ENCODE assay signal across 7 cellular contexts in the genomic region with DNA sequence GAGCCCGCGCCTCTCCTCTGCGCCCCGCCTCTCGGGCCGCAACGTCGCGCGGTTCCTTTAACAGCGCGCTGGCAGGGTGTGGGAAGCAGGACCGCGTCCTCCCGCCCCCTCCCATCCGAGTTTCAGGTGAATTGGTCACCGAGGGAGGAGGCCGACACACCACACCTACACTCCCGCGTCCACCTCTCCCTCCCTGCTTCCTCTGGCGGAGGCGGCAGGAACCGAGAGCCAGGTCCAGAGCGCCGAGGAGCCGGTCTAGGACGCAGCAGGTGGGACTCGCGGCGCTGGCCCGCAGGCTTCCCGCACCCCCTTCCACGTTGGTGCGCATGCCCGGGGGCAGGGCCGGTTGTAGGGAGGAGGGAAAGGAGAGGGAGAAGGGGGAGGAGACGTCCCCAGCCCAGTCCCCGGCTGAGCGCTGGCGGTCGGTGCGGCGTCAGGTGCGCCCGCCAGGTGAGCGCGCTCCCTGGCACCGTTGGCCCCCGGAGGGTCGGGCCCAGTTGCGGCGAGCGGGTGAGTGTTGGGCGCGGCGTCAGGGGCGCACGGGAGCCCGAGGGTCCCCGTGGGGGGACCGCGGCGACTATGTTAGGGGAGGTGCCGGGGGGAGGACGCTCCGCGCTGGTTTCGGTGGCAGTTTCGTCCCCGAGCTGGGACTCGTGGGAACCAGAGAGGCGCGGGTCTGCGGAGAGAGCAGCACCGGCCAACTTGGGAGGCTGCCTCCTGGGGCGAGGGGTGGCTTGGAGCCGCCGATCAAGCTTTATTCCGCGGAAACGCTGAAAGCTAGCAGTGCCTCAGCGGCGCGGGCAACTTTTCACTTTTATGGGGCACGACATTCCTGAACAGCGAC. TPM values are rescaled to one million over a fixed set of nuclear protein-coding genes. Genes with fewer than 3 reads are reported as not detected.
DNase-seq lines count a peak whose midpoint lies in the region; ATAC-seq and TF ChIP-seq lines count a peak whose summit lies in the region.

A gene with protein sequence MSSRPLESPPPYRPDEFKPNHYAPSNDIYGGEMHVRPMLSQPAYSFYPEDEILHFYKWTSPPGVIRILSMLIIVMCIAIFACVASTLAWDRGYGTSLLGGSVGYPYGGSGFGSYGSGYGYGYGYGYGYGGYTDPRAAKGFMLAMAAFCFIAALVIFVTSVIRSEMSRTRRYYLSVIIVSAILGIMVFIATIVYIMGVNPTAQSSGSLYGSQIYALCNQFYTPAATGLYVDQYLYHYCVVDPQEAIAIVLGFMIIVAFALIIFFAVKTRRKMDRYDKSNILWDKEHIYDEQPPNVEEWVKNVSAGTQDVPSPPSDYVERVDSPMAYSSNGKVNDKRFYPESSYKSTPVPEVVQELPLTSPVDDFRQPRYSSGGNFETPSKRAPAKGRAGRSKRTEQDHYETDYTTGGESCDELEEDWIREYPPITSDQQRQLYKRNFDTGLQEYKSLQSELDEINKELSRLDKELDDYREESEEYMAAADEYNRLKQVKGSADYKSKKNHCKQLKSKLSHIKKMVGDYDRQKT (plus strand): TSS at position 400 of the 844 bp plus-strand sequence. CDS start 11,455 bp downstream, outside the sequence.

- no CpG with 5 or more reads among the region's 86 CpGs for WGBS in gastroesophageal sphincter (ENCODE audit: low coverage in 1 of 2), 2 donors

- no peaks in the 10 kb centered on the region for H3K9me3 Mint-ChIP-seq in HFFc6

- TF ChIP-seq POLR2A in gastroesophageal sphincter (IDR thresholded peaks at IDR 0.05): no peak

- DNase-seq in GM12865 (ENCODE audit: low read depth) (peak; percentile 84), HFFc6 (no peak), NCI-H2107 (lab: John Stamatoyannopoulos, UW) (peak; percentile 49), foreskin melanocyte (no peak)
- DNase-seq in activated CD8-positive, alpha-beta memory T cell treated with anti-CD3 and anti-CD28 coated beads, Interleukin-2, amount 50 U/mL, for 4 hours: peak; percentile 15

- H3K9me3 ChIP-seq in gastroesophageal sphincter (no peaks in the 10 kb centered on the region), neutrophil (no peaks in the 10 kb centered on the region)

- peaks cover 27% of the 10 kb centered on the region for H3K27me3 Mint-ChIP-seq in HFFc6 (ENCODE audit: insufficient read depth)

- peak within 1 kb of the TSS; percentile 86 for H3K4me3 Mint-ChIP-seq in HFFc6

- H3K27me3 ChIP-seq in gastroesophageal sphincter (peaks cover 79% of the 10 kb centered on the region), neutrophil (peaks cover 35% of the 10 kb centered on the region)

- no peaks in the 10 kb centered on the region for H3K36me3 Mint-ChIP-seq in HFFc6 (ENCODE audit: low read depth)

- no peak within 1 kb of the TSS for H3K27ac ChIP-seq in gastroesophageal sphincter
- H3K27ac ChIP-seq in neutrophil: no peak within 1 kb of the TSS

- no peak for TF ChIP-seq EP300 in gastroesophageal sphincter (IDR thresholded peaks at IDR 0.05)

- H3K27ac Mint-ChIP-seq in HFFc6: no peak within 1 kb of the TSS

- H3K36me3 ChIP-seq in gastroesophageal sphincter (no peaks in the 10 kb centered on the region), neutrophil (no peaks in the 10 kb centered on the region)

- ATAC-seq in gastroesophageal sphincter: peak; percentile 25

- no peak for TF ChIP-seq CTCF in GM12865 (IDR thresholded peaks at IDR 0.05; ENCODE audit: insufficient read depth, low read depth, low read length, missing control alignments)
- TF ChIP-seq CTCF in HFFc6 (IDR thresholded peaks at IDR 0.05): no peak
- no peak for TF ChIP-seq CTCF in gastroesophageal sphincter (IDR thresholded peaks at IDR 0.05)
- no peak for TF ChIP-seq CTCF in neutrophil (IDR thresholded peaks at IDR 0.05)

- peak within 1 kb of the TSS; percentile 85 for H3K4me3 ChIP-seq in GM12865 (ENCODE audit: low read depth, low read length)
- peak within 1 kb of the TSS; percentile 19 to 59 for H3K4me3 ChIP-seq in gastroesophageal sphincter
- H3K4me3 ChIP-seq in neutrophil (ENCODE audit: low read depth in 1 of 2, low read length in 1 of 2): peak within 1 kb of the TSS; percentile 67 to 79

- H3K4me1 Mint-ChIP-seq in HFFc6 (ENCODE audit: low read depth): peaks cover 7% of the 10 kb centered on the region; the same call in 1 of the 2 replicates

- H3K4me1 ChIP-seq in gastroesophageal sphincter (peaks cover 0 to 26% (median 15%) of the 10 kb centered on the region in 3 donors), neutrophil (ENCODE audit: control insufficient read depth in 1 of 2, insufficient read depth in 1 of 2, low read depth in 1 of 2, low read length in 1 of 2) (peaks cover 21 to 32% of the 10 kb centered on the region in 2 experiments)

RNA-seq across cellular contexts. Expression of the gene that starts here (rescaled TPM):
- total RNA-seq in HFFc6 (2021; fragmentation: NEBNext Ultra II Directional; extraction: Animal tissue kit (Norgen Biotek cat#: 25700)): 1 to 10 TPM in 1 of 6 experiments, under 1 TPM in 5; 0.38 to 1.3 (median 0.66) TPM
- total RNA-seq in gastroesophageal sphincter: 1 to 10 TPM in 3 of 4 donors, under 1 TPM in 1; 0.81 to 3.6 (median 2.6) TPM

Comparison
In these comparisons a context has a peak if more than half of its experiments do, and no peak if none do; other contexts are left out.
1. DNase-seq: peak in GM12865 (single experiment), NCI-H2107 (single experiment) and activated CD8-positive, alpha-beta memory T cell treated with anti-CD3 and anti-CD28 coated beads, Interleukin-2, amount 50 U/mL, for 4 hours (single experiment); none in HFFc6 (single experiment) and foreskin melanocyte (single experiment).
2. Peak in every context shown above with its lines, with median percentiles within 50 percentile points of each other: H3K4me3 ChIP-seq.